Comparison of ENCODE assay signal across 8 cellular contexts in genomic region chr11:100719809-100720221, GRCh38. TPM values are rescaled to one million over a fixed set of nuclear protein-coding genes. Genes with fewer than 3 reads are reported as not detected.
A peak's percentile ranks its signal among the peaks of the same experiment; 100 is the strongest.
DNase-seq lines count a peak whose midpoint lies in the region; ATAC-seq and TF ChIP-seq lines count a peak whose summit lies in the region.

No MANE protein-coding gene starts in this region.

- peak overlapping the region; percentile 68 for H3K4me2 ChIP-seq in mammary epithelial cell (ENCODE audit: insufficient read depth, low read depth, low read length)

- H4K20me1 ChIP-seq in mammary epithelial cell (ENCODE audit: insufficient read depth, low read length): no peaks in the 10 kb centered on the region

- intact Hi-C loops in mammary epithelial cell (cut with micrococcal nuclease): no loop called here

- peaks cover 2% of the 10 kb centered on the region for H3K79me2 ChIP-seq in mammary epithelial cell (ENCODE audit: insufficient read depth, low read length)

- no TSS peak for BruUV-seq in mammary epithelial cell (replicated peaks; lab: Mats Ljungman, UMichigan)

- dilution Hi-C loops in mammary epithelial cell (cut with HindIII; ENCODE audit: low sequenced_read_pairs): no loop called here

- peak; percentile 76 for DNase-seq in ACHN
- DNase-seq in LHCN-M2 (ENCODE audit: low read depth): peak; percentile 79
- DNase-seq in mammary epithelial cell: peak; percentile 79
- DNase-seq in kidney epithelial cell (ENCODE audit: low read depth): peak; percentile 79
- DNase-seq in thoracic aorta (ENCODE audit: low spot score): peak; percentile 13
- no peak for DNase-seq in MV-4-11 (lab: John Stamatoyannopoulos, UW)

- ATAC-seq in thoracic aorta (ENCODE audit: insufficient number of reproducible peaks, low FRiP score, low read depth) (peak; percentile 73), HG03565 (IDR thresholded peaks at IDR 0.05; ENCODE audit: unreplicated experiment) (no peak), GM21423 (IDR thresholded peaks at IDR 0.05; ENCODE audit: unreplicated experiment) (no peak)

- in situ Hi-C loops in ACHN (cut with HindIII; ENCODE audit: low pct_ligation_motif_present, low pct_unique_long_range_greater_than_20kb, low sequenced_read_pairs): no loop called here
- in situ Hi-C loops in mammary epithelial cell (cut with MboI; ENCODE audit: low sequenced_read_pairs in 2 of 2): no loop called here

- no peak overlapping the region for H2AFZ ChIP-seq in mammary epithelial cell (ENCODE audit: low read depth, low read length)

- H3K36me3 ChIP-seq in mammary epithelial cell (ENCODE audit: insufficient read depth, low read length): no peaks in the 10 kb centered on the region
- no peaks in the 10 kb centered on the region for H3K36me3 ChIP-seq in kidney epithelial cell (ENCODE audit: control insufficient read depth, insufficient read depth, low read length)
- H3K36me3 ChIP-seq in thoracic aorta: no peaks in the 10 kb centered on the region

- H3K9me3 ChIP-seq in mammary epithelial cell (replicated peaks; ENCODE audit: insufficient read depth, low read length): no peaks in the 10 kb centered on the region
- no peaks in the 10 kb centered on the region for H3K9me3 ChIP-seq in thoracic aorta

- peak overlapping the region; percentile 41 for H3K9ac ChIP-seq in mammary epithelial cell (ENCODE audit: insufficient read depth, low read length)

- WGBS in mammary epithelial cell (ENCODE audit: low coverage, missing lambda C conversion rate): 4% methylated on average over 3 of the region's 3 CpGs

- H3K4me1 ChIP-seq in mammary epithelial cell (ENCODE audit: insufficient read depth, low read length) (peaks cover 11% of the 10 kb centered on the region), thoracic aorta (ENCODE audit: control insufficient read depth in 1 of 2, low read depth in 2 of 2) (peaks cover 5 to 16% of the 10 kb centered on the region in 2 donors)

- peak overlapping the region; percentile 47 for H3K27ac ChIP-seq in mammary epithelial cell (ENCODE audit: insufficient read depth, low read depth, low read length)
- peak overlapping the region; percentile 4 to 45 for H3K27ac ChIP-seq in thoracic aorta

- TF ChIP-seq CTCF in mammary epithelial cell (conservative IDR thresholded peaks at IDR 0.05 in 1 of 2, IDR thresholded peaks at IDR 0.05 in 1 of 2; ENCODE audit: extremely low read depth in 1 of 2, insufficient read depth in 1 of 2, low read depth in 1 of 2, low read length in 2 of 2): no peak
- no peak for TF ChIP-seq CTCF in kidney epithelial cell (IDR thresholded peaks at IDR 0.05; ENCODE audit: insufficient read depth, low read length, poor library complexity, severe bottlenecking)
- no peak for TF ChIP-seq CTCF in thoracic aorta (IDR thresholded peaks at IDR 0.05)

- H3K27me3 ChIP-seq in mammary epithelial cell (ENCODE audit: insufficient read depth, low read length): no peaks in the 10 kb centered on the region
- H3K27me3 ChIP-seq in kidney epithelial cell (ENCODE audit: control insufficient read depth, insufficient read depth, low read length): no peaks in the 10 kb centered on the region
- H3K27me3 ChIP-seq in thoracic aorta (replicated peaks; ENCODE audit: insufficient read depth): no peaks in the 10 kb centered on the region

- H3K4me3 ChIP-seq in mammary epithelial cell (replicated peaks in 1 of 3; ENCODE audit: insufficient read depth in 1 of 3, low read depth in 2 of 3, low read length in 3 of 3) (no peak overlapping the region), kidney epithelial cell (ENCODE audit: low read depth, low read length) (no peak overlapping the region), thoracic aorta (no peak overlapping the region)

- CTCF ChIA-PET in mammary epithelial cell (lab: Charles Lee; ENCODE audit: low non-redundant PET): no interaction called here

RNA-seq across cellular contexts. Expression of gene ARHGAP42, which starts 32.7 kb away (rescaled TPM):
- total RNA-seq in LHCN-M2 (2014; rRNA removed): 7.4 and 10.3 TPM in 2 replicates
- polyA plus RNA-seq in LHCN-M2 (2012): 1.4 TPM
- 10 to 100 TPM in 1 of 2 donors, 1 to 10 TPM in 1; 6.0 to 17.0 TPM for total RNA-seq in mammary epithelial cell
- polyA plus RNA-seq in mammary epithelial cell: 2.6 TPM
- 2.9 TPM for polyA minus RNA-seq in mammary epithelial cell
- total RNA-seq in kidney epithelial cell: 23.3 and 27.9 TPM in 2 replicates
- 10 to 100 TPM in 1 of 2 donors, 1 to 10 TPM in 1; 5.6 to 13.8 TPM for total RNA-seq in thoracic aorta
